Comparison of ENCODE assay signal across 1 cellular context in genomic region chr11:77188912-77189491, GRCh38.
TF ChIP-seq lines count a peak whose summit lies in the region.

No MANE protein-coding gene starts in this region.

TF ChIP-seq in H1, 55 proteins besides CTCF, POLR2A, EP300 and RAD21:
- no peak for TF ChIP-seq NANOG (IDR thresholded peaks at IDR 0.05; ENCODE audit: insufficient read depth, low read depth, low read length, poor library complexity, severe bottlenecking)
- no peak for TF ChIP-seq JUND (IDR thresholded peaks at IDR 0.05; ENCODE audit: low read length)
- no peak for TF ChIP-seq PHF8 (conservative IDR thresholded peaks at IDR 0.05; ENCODE audit: low read depth, low read length)
- TF ChIP-seq TCF12 (IDR thresholded peaks at IDR 0.05; ENCODE audit: low read depth, low read length): no peak
- no peak for TF ChIP-seq KDM4A (IDR thresholded peaks at IDR 0.05; ENCODE audit: low read depth, low read length, severe bottlenecking)
- no peak for TF ChIP-seq YY1 (IDR thresholded peaks at IDR 0.05; ENCODE audit: low read depth, low read length)
- TF ChIP-seq SRF (IDR thresholded peaks at IDR 0.05; ENCODE audit: low read depth, low read length): no peak
- no peak for TF ChIP-seq ATF3 (IDR thresholded peaks at IDR 0.05; ENCODE audit: insufficient read depth, low read depth, low read length)
- TF ChIP-seq CHD2 (IDR thresholded peaks at IDR 0.05; ENCODE audit: low read length): no peak
- no peak for TF ChIP-seq GABPA (IDR thresholded peaks at IDR 0.05; ENCODE audit: borderline replicate concordance, insufficient read depth, low read length)
- TF ChIP-seq BACH1 (IDR thresholded peaks at IDR 0.05; ENCODE audit: low read length): no peak
- no peak for TF ChIP-seq RNF2 (IDR thresholded peaks at IDR 0.05; ENCODE audit: borderline replicate concordance, low read depth, low read length, missing control alignments, poor library complexity, severe bottlenecking)
- TF ChIP-seq CBX8 (IDR thresholded peaks at IDR 0.05; ENCODE audit: borderline replicate concordance, low read depth, low read length): no peak
